In the genomic region with DNA sequence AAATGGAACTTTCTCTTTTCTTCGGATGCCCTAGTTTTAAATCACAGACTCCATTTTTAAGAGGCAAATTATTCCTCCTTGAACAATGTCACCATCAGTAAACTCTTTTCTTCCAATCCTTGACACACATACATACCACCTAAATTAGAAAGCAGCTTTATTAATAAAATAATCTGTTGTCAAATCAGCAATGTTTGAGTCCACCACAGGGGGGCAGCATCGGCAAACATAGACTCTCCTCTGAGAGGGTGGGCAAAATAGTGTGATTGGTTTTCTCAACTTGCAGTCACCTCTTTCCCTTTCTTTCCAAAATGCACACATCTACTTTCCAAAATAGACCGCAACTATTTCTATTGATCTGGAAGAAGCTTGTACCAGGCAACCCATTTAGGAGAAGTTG, we compare ENCODE assay signal across 9 cellular contexts.
DNase-seq lines count a peak whose midpoint lies in the region; ATAC-seq and TF ChIP-seq lines count a peak whose summit lies in the region.
"Had no signal": no experiment of that assay in that cellular context is flagged by ENCODE, and none has a peak within 500 bp of the region (broad histone marks: within the 10 kb centered on the region; RNA-seq: fewer than 3 reads in every experiment).

No MANE protein-coding gene starts in this region.

- no peak for ATAC-seq in activated naive CD8-positive, alpha-beta T cell treated with anti-CD3 and anti-CD28 coated beads, Interleukin-2, amount 10 ng/mL, durations not matched to agents 7 days and 5 days (ENCODE audit: low read depth)
- ATAC-seq in GM18519 (IDR thresholded peaks at IDR 0.05; ENCODE audit: low FRiP score, unreplicated experiment) (no peak), GM21367 (IDR thresholded peaks at IDR 0.05; ENCODE audit: unreplicated experiment) (no peak), HG02678 (IDR thresholded peaks at IDR 0.05; ENCODE audit: unreplicated experiment) (no peak), GM21786 (IDR thresholded peaks at IDR 0.05; ENCODE audit: unreplicated experiment) (no peak)

- no peaks in the 10 kb centered on the region for H3K9me3 Mint-ChIP-seq in activated naive CD8-positive, alpha-beta T cell treated with anti-CD3 and anti-CD28 coated beads, Interleukin-2, amount 10 ng/mL, durations not matched to agents 7 days and 5 days
- no peaks in the 10 kb centered on the region for H3K9me3 Mint-ChIP-seq in neural progenitor cell
- H3K9me3 Mint-ChIP-seq: memory B cell had no signal

- peaks cover 11% of the 10 kb centered on the region for H3K4me1 Mint-ChIP-seq in activated naive CD8-positive, alpha-beta T cell treated with anti-CD3 and anti-CD28 coated beads, Interleukin-2, amount 10 ng/mL, durations not matched to agents 7 days and 5 days
- no peaks in the 10 kb centered on the region for H3K4me1 Mint-ChIP-seq in neural progenitor cell
- H3K4me1 Mint-ChIP-seq: memory B cell had no signal

- no peaks in the 10 kb centered on the region for H3K27me3 Mint-ChIP-seq in activated naive CD8-positive, alpha-beta T cell treated with anti-CD3 and anti-CD28 coated beads, Interleukin-2, amount 10 ng/mL, durations not matched to agents 7 days and 5 days
- no peaks in the 10 kb centered on the region for H3K27me3 Mint-ChIP-seq in neural progenitor cell (ENCODE audit: insufficient read depth, low read depth)

- peak overlapping the region; percentile 81 for H3K4me3 Mint-ChIP-seq in activated naive CD8-positive, alpha-beta T cell treated with anti-CD3 and anti-CD28 coated beads, Interleukin-2, amount 10 ng/mL, durations not matched to agents 7 days and 5 days
- H3K4me3 Mint-ChIP-seq in neural progenitor cell: no peak overlapping the region
- H3K4me3 Mint-ChIP-seq: memory B cell had no signal

- no peak overlapping the region for H3K27ac ChIP-seq in neural progenitor cell

- no peaks in the 10 kb centered on the region for H4K20me1 ChIP-seq in neural progenitor cell (ENCODE audit: low read depth)

- H2AFZ ChIP-seq in neural progenitor cell (replicated peaks): peak overlapping the region; percentile 12

- peak; percentile 55 for TF ChIP-seq CTCF in GM10266 (IDR thresholded peaks at IDR 0.05; ENCODE audit: control insufficient read depth, insufficient read depth, low read depth, missing control alignments)
- TF ChIP-seq CTCF in neural progenitor cell (IDR thresholded peaks at IDR 0.05): peak; percentile 80

- H3K9me3 ChIP-seq in neural progenitor cell (ENCODE audit: low read depth): no peaks in the 10 kb centered on the region

- H3K4me2 ChIP-seq in neural progenitor cell: no peak overlapping the region

- H3K36me3 ChIP-seq in neural progenitor cell: no peaks in the 10 kb centered on the region

- H3K4me1 ChIP-seq in neural progenitor cell: no peaks in the 10 kb centered on the region

- no peak overlapping the region for H3K9ac ChIP-seq in neural progenitor cell

- H3K79me2 ChIP-seq in neural progenitor cell (ENCODE audit: low read depth): no peaks in the 10 kb centered on the region

- peaks cover 2% of the 10 kb centered on the region for H3K27me3 ChIP-seq in neural progenitor cell

- DNase-seq in GM10266 (ENCODE audit: extremely low spot score) (peak; percentile 20), OCI-M1 (lab: John Stamatoyannopoulos, UW) (peak; percentile 45), neural progenitor cell (ENCODE audit: low spot score) (peak; percentile 31)
- peak; percentile 45 for DNase-seq in activated naive CD8-positive, alpha-beta T cell treated with anti-CD3 and anti-CD28 coated beads, Interleukin-2, amount 10 ng/mL, durations not matched to agents 7 days and 5 days

- no peak overlapping the region for H3K4me3 ChIP-seq in neural progenitor cell

- POLR2A ChIA-PET in activated naive CD8-positive, alpha-beta T cell treated with anti-CD3 and anti-CD28 coated beads, Interleukin-2, amount 10 ng/mL, durations not matched to agents 7 days and 5 days (lab: Charles Lee): interaction anchor here (1.1 to 1.5 kb wide), 2 partner anchors 66 to 399 kb away, joined by 4 to 5 read pairs; no protein-coding TSS in a partner anchor

- H3K36me3 Mint-ChIP-seq in activated naive CD8-positive, alpha-beta T cell treated with anti-CD3 and anti-CD28 coated beads, Interleukin-2, amount 10 ng/mL, durations not matched to agents 7 days and 5 days: no peaks in the 10 kb centered on the region
- H3K36me3 Mint-ChIP-seq in neural progenitor cell: no peaks in the 10 kb centered on the region
- H3K36me3 Mint-ChIP-seq: memory B cell had no signal

- no peaks in the 10 kb centered on the region for H3F3A ChIP-seq in neural progenitor cell (ENCODE audit: low read depth)

- H3K27ac Mint-ChIP-seq in activated naive CD8-positive, alpha-beta T cell treated with anti-CD3 and anti-CD28 coated beads, Interleukin-2, amount 10 ng/mL, durations not matched to agents 7 days and 5 days: peak overlapping the region; percentile 79
- no peak overlapping the region for H3K27ac Mint-ChIP-seq in neural progenitor cell
- H3K27ac Mint-ChIP-seq: memory B cell had no signal
